Comparison of ENCODE assay signal across 18 cellular contexts in genomic region chr11:46149342-46149741, GRCh38.
"Had no signal": no experiment of that assay in that cellular context is flagged by ENCODE, and none has a peak within 500 bp of the region (broad histone marks: within the 10 kb centered on the region; RNA-seq: fewer than 3 reads in every experiment).

No MANE protein-coding gene starts in this region.

- H3K4me1 ChIP-seq: body of pancreas, left lung, sigmoid colon, upper lobe of right lung had no signal

- H3K36me3 ChIP-seq: left lung, sigmoid colon, thoracic aorta, upper lobe of right lung, WERI-Rb-1 had no signal

- H3K4me2 ChIP-seq: smooth muscle cell had no signal

- DNase-seq: activated gamma-delta T cell treated with Interleukin-2 at 50 U/mL for 16 hours; activated T-cell treated with anti-CD3 and anti-CD28 coated beads, Interleukin-2, amount 50 U/mL, for 1 hour; anterior cingulate cortex; body of pancreas; caudate nucleus; effector CD8-positive, alpha-beta T cell; hippocampal formation; kidney glomerular epithelial cell; left lung; naive thymus-derived CD4-positive, alpha-beta T cell; sigmoid colon; stimulated activated CD4-positive, alpha-beta T cell treated with anti-CD3 and anti-CD28 coated beads, Interleukin-2, amount 100 ng/mL, for 48 hours; stimulated activated naive CD4-positive, alpha-beta T cell treated with Interleukin-2 at 50 U/mL for 16 hours; upper lobe of right lung; WERI-Rb-1 had no signal

- H3K27ac ChIP-seq: body of pancreas, left lung, sigmoid colon, thoracic aorta, upper lobe of right lung, WERI-Rb-1 had no signal

- H3K4me3 ChIP-seq: body of pancreas, left lung, lung, sigmoid colon, smooth muscle cell, thoracic aorta, upper lobe of right lung had no signal

- H3K27me3 ChIP-seq: body of pancreas, sigmoid colon, upper lobe of right lung had no signal
